7 cellular contexts compared by ENCODE assay signal in the genomic region with DNA sequence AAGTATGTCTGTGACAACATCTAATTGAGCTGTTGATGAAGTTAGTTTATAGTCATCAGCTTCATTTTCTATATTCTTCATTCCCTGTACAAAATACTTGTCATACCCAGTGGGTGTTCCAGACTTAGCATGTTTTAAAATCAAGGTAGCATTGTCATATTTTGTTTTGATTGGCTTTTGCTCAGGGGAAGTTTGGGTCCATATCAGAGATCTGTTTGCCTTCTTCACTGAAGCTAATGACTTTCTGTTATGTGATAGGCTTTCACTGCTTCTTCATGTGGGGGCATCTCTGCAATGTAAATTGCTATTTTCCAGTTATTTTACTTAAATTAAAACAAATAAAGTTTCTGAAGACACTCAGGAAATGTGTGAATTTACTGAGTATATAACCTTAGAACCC.
"Had no signal": no experiment of that assay in that cellular context is flagged by ENCODE, and none has a peak within 500 bp of the region (broad histone marks: within the 10 kb centered on the region; RNA-seq: fewer than 3 reads in every experiment).

No MANE protein-coding gene starts in this region.

- DNase-seq: IMR-90, KBM-7, KG1 had no signal

- FAIRE-seq: HTR-8/SVneo, K562 had no signal

- H3K27ac ChIP-seq: HL-60, KMS-11 had no signal

- ATAC-seq: K562 had no signal

- H3K4me3 ChIP-seq: K562 had no signal

- H3K9ac ChIP-seq: KMS-11 had no signal

- H3K4me2 ChIP-seq: KMS-11 had no signal
